ENCODE assay signal across 12 cellular contexts in the genomic region with DNA sequence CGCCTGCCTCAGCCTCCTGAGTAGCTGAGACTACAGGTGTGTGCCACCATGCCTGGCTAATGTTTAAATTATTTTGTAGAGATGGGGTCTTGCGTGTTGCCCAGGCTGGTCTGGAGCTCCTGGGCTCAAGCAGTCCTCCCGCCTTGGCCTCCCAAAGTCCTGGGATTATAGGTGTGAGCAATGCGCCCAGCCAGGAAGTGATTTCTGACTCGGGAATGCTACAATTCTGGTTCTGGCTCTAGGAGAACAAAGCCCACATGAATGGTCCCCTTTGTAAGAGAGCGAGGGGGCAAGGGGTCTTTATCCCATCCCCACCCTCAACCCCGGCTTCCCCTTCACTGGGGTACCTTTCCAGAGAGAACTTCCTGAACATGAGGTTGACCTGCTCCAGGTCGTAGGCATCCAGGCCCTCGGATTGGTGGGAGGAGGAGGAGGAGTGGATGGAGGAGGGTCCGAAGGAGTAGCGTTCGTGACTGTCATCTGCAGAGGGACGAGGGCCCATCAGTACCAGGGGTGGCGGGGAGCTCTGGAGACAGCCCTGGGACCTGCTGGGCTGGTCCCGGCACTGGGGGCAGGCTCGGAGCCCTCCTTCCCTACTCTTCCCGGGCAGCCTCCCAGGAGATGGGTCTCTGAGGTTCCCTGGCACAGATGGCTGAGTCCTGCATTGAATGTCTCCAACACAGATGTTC.
"Had no signal": no experiment of that assay in that cellular context is flagged by ENCODE, and none has a peak within 500 bp of the region (broad histone marks: within the 10 kb centered on the region; RNA-seq: fewer than 3 reads in every experiment).

No MANE protein-coding gene starts in this region.

- H2AFZ ChIP-seq: hepatocyte had no signal

- H3K4me1 ChIP-seq: pancreas had no signal

- H3K9me3 ChIP-seq: pancreas, thoracic aorta had no signal

- H3K4me1 Mint-ChIP-seq: activated B cell treated with CpG ODN at 0.5 μM for 24 hours; activated CD4-positive, alpha-beta T cell treated with anti-CD3 and anti-CD28 coated beads, Interleukin-2, amount 10 ng/mL, durations not matched to agents 7 days and 5 days had no signal

- DNase-seq: activated B cell treated with CpG ODN at 0.5 μM for 24 hours; activated CD4-positive, alpha-beta T cell treated with anti-CD3 and anti-CD28 coated beads, Interleukin-2, amount 10 ng/mL, durations not matched to agents 7 days and 5 days; activated naive CD4-positive, alpha-beta T cell treated with Interleukin-2 at 50 U/mL for 16 hours; anterior cingulate cortex; stimulated activated CD4-positive, alpha-beta T cell treated with anti-CD3 and anti-CD28 coated beads, Interleukin-12 subunit alpha, Interleukin-12 subunit beta, amount 100 ng/mL, for 4 hours; stimulated activated CD4-positive, alpha-beta T cell treated with anti-CD3 and anti-CD28 coated beads, Interleukin-2, amount 100 ng/mL, for 24 hours; SW 1271 had no signal

- H3K79me2 ChIP-seq: hepatocyte had no signal

- ATAC-seq: activated T-helper 17 cell treated with anti-CD3 and anti-CD28 coated beads, Interleukin-2, amount 50 U/mL, for 72 hours; pancreas had no signal

- H3K4me3 ChIP-seq: hepatocyte, pancreas, thoracic aorta had no signal

- H3K4me3 Mint-ChIP-seq: activated B cell treated with CpG ODN at 0.5 μM for 24 hours; activated CD4-positive, alpha-beta T cell treated with anti-CD3 and anti-CD28 coated beads, Interleukin-2, amount 10 ng/mL, durations not matched to agents 7 days and 5 days; activated T-helper 17 cell treated with anti-CD3 and anti-CD28 coated beads, Interleukin-2, amount 50 U/mL, for 72 hours; neural crest cell had no signal

- H3K27me3 Mint-ChIP-seq: activated B cell treated with CpG ODN at 0.5 μM for 24 hours; activated CD4-positive, alpha-beta T cell treated with anti-CD3 and anti-CD28 coated beads, Interleukin-2, amount 10 ng/mL, durations not matched to agents 7 days and 5 days; activated T-helper 17 cell treated with anti-CD3 and anti-CD28 coated beads, Interleukin-2, amount 50 U/mL, for 72 hours had no signal

- H3K36me3 ChIP-seq: pancreas, thoracic aorta had no signal

- H3K27ac Mint-ChIP-seq: activated B cell treated with CpG ODN at 0.5 μM for 24 hours; activated CD4-positive, alpha-beta T cell treated with anti-CD3 and anti-CD28 coated beads, Interleukin-2, amount 10 ng/mL, durations not matched to agents 7 days and 5 days; activated T-helper 17 cell treated with anti-CD3 and anti-CD28 coated beads, Interleukin-2, amount 50 U/mL, for 72 hours had no signal

- H3K27me3 ChIP-seq: hepatocyte, pancreas had no signal

- H3K4me2 ChIP-seq: hepatocyte had no signal

- H3K9me3 Mint-ChIP-seq: activated CD4-positive, alpha-beta T cell treated with anti-CD3 and anti-CD28 coated beads, Interleukin-2, amount 10 ng/mL, durations not matched to agents 7 days and 5 days; activated T-helper 17 cell treated with anti-CD3 and anti-CD28 coated beads, Interleukin-2, amount 50 U/mL, for 72 hours had no signal

- H3K27ac ChIP-seq: hepatocyte, pancreas, thoracic aorta had no signal
